16 cellular contexts compared by ENCODE assay signal in the genomic region with DNA sequence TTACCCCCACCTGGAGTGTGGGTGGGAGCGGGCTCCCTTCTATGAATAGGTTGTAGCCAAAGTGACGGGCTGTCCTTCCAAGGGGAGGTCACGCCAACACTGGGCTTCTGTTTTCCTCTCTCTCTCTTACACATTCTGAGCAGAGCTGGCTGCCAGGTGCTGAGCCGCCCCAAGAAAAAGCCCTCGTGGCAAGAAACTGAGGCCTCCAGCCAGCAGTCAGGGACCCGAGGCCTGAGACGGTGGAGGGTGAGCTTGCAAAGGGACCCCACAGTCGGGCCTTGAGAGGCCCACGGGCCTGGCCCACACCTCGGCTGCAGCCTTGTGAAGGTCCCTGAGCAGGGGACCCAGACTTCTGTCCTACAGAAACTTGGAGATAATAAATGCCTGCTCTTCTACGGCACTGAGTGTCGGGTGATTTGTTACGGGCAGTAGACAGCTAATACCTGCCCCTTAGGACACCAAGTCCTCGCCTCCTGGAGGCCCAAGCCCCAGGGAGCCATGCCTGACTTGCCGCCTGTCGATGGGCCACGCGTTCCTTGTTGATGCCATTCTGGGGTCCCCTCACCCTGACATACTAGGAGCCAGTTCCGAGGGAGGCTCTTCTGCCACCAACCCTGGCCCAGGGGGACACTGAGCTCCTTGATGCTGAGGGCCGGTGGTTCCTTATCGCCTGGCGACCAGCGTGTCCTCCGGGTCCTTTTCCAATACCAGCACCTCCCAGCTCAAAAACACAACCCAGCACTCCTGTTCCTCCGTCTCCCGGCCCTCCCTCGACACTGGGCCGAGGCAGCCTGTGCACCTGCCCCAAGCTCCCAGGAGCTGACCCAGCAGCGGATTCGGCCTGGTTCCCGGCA. TPM values are rescaled to one million over a fixed set of nuclear protein-coding genes. Genes with fewer than 3 reads are reported as not detected.
DNase-seq lines count a peak whose midpoint lies in the region; ATAC-seq and TF ChIP-seq lines count a peak whose summit lies in the region.
"Had no signal": no experiment of that assay in that cellular context is flagged by ENCODE, and none has a peak within 500 bp of the region (broad histone marks: within the 10 kb centered on the region; RNA-seq: fewer than 3 reads in every experiment).

No MANE protein-coding gene starts in this region.

- H3K27ac ChIP-seq in HL-60 (replicated peaks) (peak overlapping the region; percentile 98), RWPE2 (ENCODE audit: poor library complexity, severe bottlenecking) (no peak overlapping the region), neuronal stem cell (replicated peaks; ENCODE audit: low read length) (no peak overlapping the region)
- H3K27ac ChIP-seq: C4-2B had no signal

- peaks cover 55% of the 10 kb centered on the region for H3K27me3 Mint-ChIP-seq in stimulated activated memory B cell treated with anti-CD40 and anti-IgM and Interleukin-4, amounts not matched to agents 10 μg/mL and 1 μg/mL and 100 μg/mL, for 72 hours

- H3K9me3 ChIP-seq in RWPE2 (ENCODE audit: severe bottlenecking) (no peaks in the 10 kb centered on the region), neuronal stem cell (replicated peaks in 1 of 2; ENCODE audit: control insufficient read depth in 2 of 2, insufficient read depth in 1 of 2, low read depth in 1 of 2, low read length in 2 of 2) (peaks cover 0 to 2% of the 10 kb centered on the region in 2 donors)
- H3K9me3 ChIP-seq: Caco-2, HAP-1 had no signal

- no peak overlapping the region for H3K4me3 ChIP-seq in HL-60 (replicated peaks; ENCODE audit: insufficient read depth, low read length)
- H3K4me3 ChIP-seq in RWPE2 (ENCODE audit: severe bottlenecking) = no peak overlapping the region
- H3K4me3 ChIP-seq in neuronal stem cell (ENCODE audit: low read length in 2 of 2) = no peak overlapping the region
- H3K4me3 ChIP-seq: HAP-1 had no signal

- H3K9ac ChIP-seq in neuronal stem cell (ENCODE audit: low read depth, low read length, poor library complexity) = no peak overlapping the region

- peak overlapping the region; percentile 75 for H2BK5ac ChIP-seq in neuronal stem cell (ENCODE audit: low read length)

- H3K4ac ChIP-seq in neuronal stem cell (ENCODE audit: low read length) = no peak overlapping the region

- no peak overlapping the region for H2AFZ ChIP-seq in neuronal stem cell (ENCODE audit: low read length)

- H3K79me1 ChIP-seq in neuronal stem cell (ENCODE audit: low read depth, low read length) = no peaks in the 10 kb centered on the region

- peak overlapping the region; percentile 32 for H3K27ac Mint-ChIP-seq in stimulated activated memory B cell treated with anti-CD40 and anti-IgM and Interleukin-4, amounts not matched to agents 10 μg/mL and 1 μg/mL and 100 μg/mL, for 72 hours
- H3K27ac Mint-ChIP-seq: CD4-positive, CD25-positive, alpha-beta regulatory T cell; CD8-positive, alpha-beta T cell; HFFc6 had no signal

- H3K4me1 Mint-ChIP-seq in stimulated activated memory B cell treated with anti-CD40 and anti-IgM and Interleukin-4, amounts not matched to agents 10 μg/mL and 1 μg/mL and 100 μg/mL, for 72 hours = peaks cover 26% of the 10 kb centered on the region

- no peak overlapping the region for H3K4me2 ChIP-seq in neuronal stem cell (ENCODE audit: insufficient read depth, low read length, poor library complexity, severe bottlenecking)

- H2AK5ac ChIP-seq in neuronal stem cell (ENCODE audit: low read depth, low read length) = peak overlapping the region; percentile 25

- TF ChIP-seq CTCF in HL-60 (IDR thresholded peaks at IDR 0.05; ENCODE audit: insufficient read depth, low read length) (no peak), RWPE2 (IDR thresholded peaks at IDR 0.05; ENCODE audit: poor library complexity, severe bottlenecking) (no peak)

- no peak overlapping the region for H4K8ac ChIP-seq in neuronal stem cell (ENCODE audit: low read depth, low read length)

- DNase-seq in HL-60 (ENCODE audit: low read depth in 1 of 2, low spot score in 1 of 2) (no peak), RWPE2 (ENCODE audit: low spot score) (peak; percentile 61), neuronal stem cell (ENCODE audit: low spot score) (no peak), NCI-H510A treated with DMSO at 0.1 percent for 48 hours (lab: John Stamatoyannopoulos, UW) (no peak), globus pallidus (ENCODE audit: low spot score) (no peak)
- DNase-seq: Caco-2; CD4-positive, CD25-positive, alpha-beta regulatory T cell; CD8-positive, alpha-beta T cell; DMS153; DND-41; GOT3; HFFc6 had no signal

- H3K23ac ChIP-seq in neuronal stem cell (ENCODE audit: low read depth, low read length, poor library complexity) = no peak overlapping the region

- peak overlapping the region; percentile 41 for H2BK12ac ChIP-seq in neuronal stem cell (ENCODE audit: low read length)

- no peaks in the 10 kb centered on the region for H3K36me3 Mint-ChIP-seq in stimulated activated memory B cell treated with anti-CD40 and anti-IgM and Interleukin-4, amounts not matched to agents 10 μg/mL and 1 μg/mL and 100 μg/mL, for 72 hours
- H3K36me3 Mint-ChIP-seq: CD4-positive, CD25-positive, alpha-beta regulatory T cell; CD8-positive, alpha-beta T cell had no signal

- no peak overlapping the region for H2BK120ac ChIP-seq in neuronal stem cell (ENCODE audit: low read depth, low read length)

- no CpG with 5 or more reads among the region's 31 CpGs for WGBS in neuronal stem cell (ENCODE audit: extremely low coverage in 2 of 2, insufficient read length in 2 of 2, insufficient replicate concordance in 1 of 2), 2 donors

- ATAC-seq in RWPE2 (ENCODE audit: low read depth) = no peak
- no peak for ATAC-seq in stimulated activated memory B cell treated with anti-CD40 and anti-IgM and Interleukin-4, amounts not matched to agents 10 μg/mL and 1 μg/mL and 100 μg/mL, for 72 hours
- no peak for ATAC-seq in HG03521 (IDR thresholded peaks at IDR 0.05; ENCODE audit: unreplicated experiment)
- ATAC-seq: CD8-positive, alpha-beta T cell had no signal

- H4K91ac ChIP-seq in neuronal stem cell (ENCODE audit: low read depth, low read length, poor library complexity) = no peak overlapping the region

- H3K4me3 Mint-ChIP-seq in stimulated activated memory B cell treated with anti-CD40 and anti-IgM and Interleukin-4, amounts not matched to agents 10 μg/mL and 1 μg/mL and 100 μg/mL, for 72 hours = no peak overlapping the region
- H3K4me3 Mint-ChIP-seq: CD4-positive, CD25-positive, alpha-beta regulatory T cell; CD8-positive, alpha-beta T cell; HFFc6 had no signal

- H3K14ac ChIP-seq in neuronal stem cell (ENCODE audit: low read length) = no peak overlapping the region

- no peaks in the 10 kb centered on the region for H3K36me3 ChIP-seq in RWPE2 (ENCODE audit: low read depth)
- no peaks in the 10 kb centered on the region for H3K36me3 ChIP-seq in neuronal stem cell (replicated peaks in 1 of 2; ENCODE audit: control insufficient read depth in 2 of 2, insufficient read depth in 2 of 2, low read length in 2 of 2)
- H3K36me3 ChIP-seq: HAP-1 had no signal

- no peak overlapping the region for H2BK15ac ChIP-seq in neuronal stem cell (ENCODE audit: low read length)

- H3K27me3 ChIP-seq in HL-60 (ENCODE audit: insufficient read depth, poor library complexity, severe bottlenecking) (no peaks in the 10 kb centered on the region), RWPE2 (ENCODE audit: insufficient read depth, poor library complexity, severe bottlenecking) (no peaks in the 10 kb centered on the region), neuronal stem cell (ENCODE audit: control insufficient read depth in 3 of 3, insufficient read depth in 3 of 3, low read depth in 1 of 3, low read length in 3 of 3) (peaks cover 0 to 48% (median 0%) of the 10 kb centered on the region in 3 experiments)

- no peak overlapping the region for H3K18ac ChIP-seq in neuronal stem cell (ENCODE audit: low read length)

- H3K9me3 Mint-ChIP-seq in stimulated activated memory B cell treated with anti-CD40 and anti-IgM and Interleukin-4, amounts not matched to agents 10 μg/mL and 1 μg/mL and 100 μg/mL, for 72 hours = no peaks in the 10 kb centered on the region
- H3K9me3 Mint-ChIP-seq: CD8-positive, alpha-beta T cell; HFFc6 had no signal

- peaks cover 8% of the 10 kb centered on the region for H3K4me1 ChIP-seq in RWPE2 (ENCODE audit: insufficient read depth, poor library complexity, severe bottlenecking)
- H3K4me1 ChIP-seq in neuronal stem cell (ENCODE audit: control insufficient read depth in 2 of 2, insufficient read depth in 1 of 2, low read depth in 1 of 2, low read length in 2 of 2) = no peaks in the 10 kb centered on the region

RNA-seq across cellular contexts. Expression of gene SLC25A10, which starts 26.1 kb away (rescaled TPM):
- polyA plus RNA-seq in neuronal stem cell (2013, experiment 1 of 2) = 12.7 TPM
- polyA plus RNA-seq in neuronal stem cell (2013, experiment 2 of 2) = 12.8 TPM

RNA-seq across cellular contexts. Expression of gene MRPL12, which starts 35.0 kb away (rescaled TPM):
- polyA plus RNA-seq in neuronal stem cell (2013, experiment 1 of 2) = 75.2 TPM
- 73.4 TPM for polyA plus RNA-seq in neuronal stem cell (2013, experiment 2 of 2)

RNA-seq across cellular contexts. Expression of gene HGS, which starts 54.4 kb away (rescaled TPM):
- polyA plus RNA-seq in neuronal stem cell (2013, experiment 1 of 2) = 33.9 TPM
- polyA plus RNA-seq in neuronal stem cell (2013, experiment 2 of 2) = 31.7 TPM

RNA-seq across cellular contexts. Expression of gene ARL16, which starts 54.6 kb away (rescaled TPM):
- 41.9 TPM for polyA plus RNA-seq in neuronal stem cell (2013, experiment 1 of 2)
- polyA plus RNA-seq in neuronal stem cell (2013, experiment 2 of 2) = 43.1 TPM
